In the genomic region with DNA sequence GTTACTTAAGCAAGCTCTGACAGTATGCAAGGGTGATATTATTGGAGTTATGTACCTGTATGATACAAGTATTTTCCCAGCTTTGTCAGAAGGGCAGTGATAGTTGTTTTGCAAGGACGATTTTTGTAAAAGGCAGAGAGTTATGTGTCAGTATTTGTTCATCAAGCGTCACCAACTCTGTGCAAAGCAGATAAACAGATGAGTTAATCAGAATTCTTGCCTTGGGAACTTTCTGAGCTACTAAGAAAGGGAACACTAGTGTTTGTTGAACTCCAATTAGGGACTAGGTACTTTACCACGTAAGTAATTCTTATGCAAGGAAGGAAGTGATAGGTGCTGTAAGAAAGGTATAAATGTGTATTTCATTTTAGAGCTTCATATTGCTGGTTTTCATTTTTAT, we compare ENCODE assay signal across 8 cellular contexts. TPM values are rescaled to one million over a fixed set of nuclear protein-coding genes. Genes with fewer than 3 reads are reported as not detected.
DNase-seq lines count a peak whose midpoint lies in the region; ATAC-seq and TF ChIP-seq lines count a peak whose summit lies in the region.

No MANE protein-coding gene starts in this region.

- no peak for TF ChIP-seq CTCF in fibroblast of pulmonary artery (IDR thresholded peaks at IDR 0.05; ENCODE audit: low read length, missing control alignments)

- H3K27ac Mint-ChIP-seq in activated CD8-positive, alpha-beta memory T cell treated with anti-CD3 and anti-CD28 coated beads, Interleukin-2, amount 10 ng/mL, durations not matched to agents 7 days and 5 days, result no peak overlapping the region

- peak; percentile 56 to 61 for ATAC-seq in activated CD4-positive, CD25-positive, alpha-beta regulatory T cell treated with anti-CD3 and anti-CD28 coated beads, Interleukin-2, amount 50 U/mL, for 24 hours
- no peak for ATAC-seq in activated CD8-positive, alpha-beta memory T cell treated with anti-CD3 and anti-CD28 coated beads, Interleukin-2, amount 10 ng/mL, durations not matched to agents 7 days and 5 days
- ATAC-seq in GM21528 (IDR thresholded peaks at IDR 0.05; ENCODE audit: low FRiP score, unreplicated experiment), result no peak

- H3K36me3 Mint-ChIP-seq in activated CD8-positive, alpha-beta memory T cell treated with anti-CD3 and anti-CD28 coated beads, Interleukin-2, amount 10 ng/mL, durations not matched to agents 7 days and 5 days, result peaks cover 2% of the 10 kb centered on the region

- H3K4me3 Mint-ChIP-seq in activated CD8-positive, alpha-beta memory T cell treated with anti-CD3 and anti-CD28 coated beads, Interleukin-2, amount 10 ng/mL, durations not matched to agents 7 days and 5 days, result no peak overlapping the region

- no peak for DNase-seq in activated CD4-positive, CD25-positive, alpha-beta regulatory T cell treated with anti-CD3 and anti-CD28 coated beads, Interleukin-2, amount 50 U/mL, for 72 hours
- DNase-seq in RPMI7951 (ENCODE audit: low read depth) (peak; percentile 35), fibroblast of pulmonary artery (ENCODE audit: low read depth) (peak; percentile 85), retina (peak; percentile 16)
- no peak for DNase-seq in stimulated activated CD4-positive, alpha-beta T cell treated with anti-CD3 and anti-CD28 coated beads, Interleukin-15, amount 100 ng/mL, for 24 hours
- no peak for DNase-seq in activated CD8-positive, alpha-beta memory T cell treated with anti-CD3 and anti-CD28 coated beads, Interleukin-2, amount 10 ng/mL, durations not matched to agents 7 days and 5 days

- H3K27me3 Mint-ChIP-seq in activated CD8-positive, alpha-beta memory T cell treated with anti-CD3 and anti-CD28 coated beads, Interleukin-2, amount 10 ng/mL, durations not matched to agents 7 days and 5 days, result peaks cover 8% of the 10 kb centered on the region

- H3K4me3 ChIP-seq in fibroblast of pulmonary artery (replicated peaks; ENCODE audit: low read depth, low read length), result peak overlapping the region; percentile 71

- H3K4me1 Mint-ChIP-seq in activated CD8-positive, alpha-beta memory T cell treated with anti-CD3 and anti-CD28 coated beads, Interleukin-2, amount 10 ng/mL, durations not matched to agents 7 days and 5 days, result peaks cover 30% of the 10 kb centered on the region

- H3K9me3 Mint-ChIP-seq in activated CD8-positive, alpha-beta memory T cell treated with anti-CD3 and anti-CD28 coated beads, Interleukin-2, amount 10 ng/mL, durations not matched to agents 7 days and 5 days (ENCODE audit: low read depth), result no peaks in the 10 kb centered on the region

- CTCF ChIA-PET in activated CD8-positive, alpha-beta memory T cell treated with anti-CD3 and anti-CD28 coated beads, Interleukin-2, amount 10 ng/mL, durations not matched to agents 7 days and 5 days (lab: Charles Lee), result interaction anchor here (1.0 to 2.5 kb wide), 7 partner anchors 14 to 201 kb away, joined by 3 to 7 read pairs (median 5); no protein-coding TSS in a partner anchor

RNA-seq across cellular contexts. Expression of gene USP47, which starts 1.5 kb away (rescaled TPM):
- 25.2 and 30.4 TPM in 2 replicates for total RNA-seq in RPMI7951 (2014; rRNA removed; shearing (Covaris generic))
- 10 to 100 TPM; 40.1 to 44.8 TPM for total RNA-seq in activated CD8-positive, alpha-beta memory T cell treated with anti-CD3 and anti-CD28 coated beads, Interleukin-2, amount 10 ng/mL, durations not matched to agents 7 days and 5 days

Comparison
In these comparisons a context has a peak if more than half of its experiments do, and no peak if none do; other contexts are left out.
1. ATAC-seq: peak in activated CD4-positive, CD25-positive, alpha-beta regulatory T cell treated with anti-CD3 and anti-CD28 coated beads, Interleukin-2, amount 50 U/mL, for 24 hours (2 of 2); none in activated CD8-positive, alpha-beta memory T cell treated with anti-CD3 and anti-CD28 coated beads, Interleukin-2, amount 10 ng/mL, durations not matched to agents 7 days and 5 days (single experiment) and GM21528 (single experiment).
2. DNase-seq: peak in RPMI7951 (single experiment), fibroblast of pulmonary artery (single experiment) and retina (single experiment); none in activated CD4-positive, CD25-positive, alpha-beta regulatory T cell treated with anti-CD3 and anti-CD28 coated beads, Interleukin-2, amount 50 U/mL, for 72 hours (single experiment), stimulated activated CD4-positive, alpha-beta T cell treated with anti-CD3 and anti-CD28 coated beads, Interleukin-15, amount 100 ng/mL, for 24 hours (single experiment) and activated CD8-positive, alpha-beta memory T cell treated with anti-CD3 and anti-CD28 coated beads, Interleukin-2, amount 10 ng/mL, durations not matched to agents 7 days and 5 days (single experiment).